Comparison of ENCODE assay signal across 21 cellular contexts in genomic region chr4:19999775-20000414, GRCh38.
"Had no signal": no experiment of that assay in that cellular context is flagged by ENCODE, and none has a peak within 500 bp of the region (broad histone marks: within the 10 kb centered on the region; RNA-seq: fewer than 3 reads in every experiment).

No MANE protein-coding gene starts in this region.

- H3K4me3 Mint-ChIP-seq: naive thymus-derived CD8-positive, alpha-beta T cell; nephron progenitor cell; stimulated activated naive B cell treated with anti-CD40 and anti-IgM and Interleukin-4, amounts not matched to agents 10 μg/mL and 1 μg/mL and 100 μg/mL, for 72 hours; stimulated activated naive CD8-positive, alpha-beta T cell treated with anti-CD3 and anti-CD28 coated beads, Interleukin-15, Interleukin-2, amounts not matched to agents 100 ng/mL and 50 ng/mL, for 24 hours had no signal

- ATAC-seq: gastrocnemius medialis; left ventricle myocardium superior; lower lobe of right lung; naive thymus-derived CD8-positive, alpha-beta T cell; psoas muscle; right cardiac atrium; stimulated activated naive B cell treated with anti-CD40 and anti-IgM and Interleukin-4, amounts not matched to agents 10 μg/mL and 1 μg/mL and 100 μg/mL, for 72 hours had no signal

- H3K27ac ChIP-seq: gastrocnemius medialis, lower lobe of right lung, psoas muscle, thoracic aorta, tibial nerve, upper lobe of left lung had no signal

- H3K9me3 ChIP-seq: gastrocnemius medialis, lower lobe of right lung, psoas muscle, thoracic aorta, tibial nerve, upper lobe of left lung had no signal

- H3K36me3 Mint-ChIP-seq: naive thymus-derived CD8-positive, alpha-beta T cell; stimulated activated naive B cell treated with anti-CD40 and anti-IgM and Interleukin-4, amounts not matched to agents 10 μg/mL and 1 μg/mL and 100 μg/mL, for 72 hours had no signal

- H3K4me3 ChIP-seq: dorsolateral prefrontal cortex, gastrocnemius medialis, lower lobe of right lung, psoas muscle, thoracic aorta, tibial nerve, upper lobe of left lung had no signal

- H3K36me3 ChIP-seq: gastrocnemius medialis, lower lobe of right lung, thoracic aorta, tibial nerve, upper lobe of left lung had no signal

- H3K27me3 ChIP-seq: gastrocnemius medialis, tibial nerve, upper lobe of left lung had no signal

- H3K27ac Mint-ChIP-seq: naive thymus-derived CD8-positive, alpha-beta T cell; nephron progenitor cell; stimulated activated naive B cell treated with anti-CD40 and anti-IgM and Interleukin-4, amounts not matched to agents 10 μg/mL and 1 μg/mL and 100 μg/mL, for 72 hours; stimulated activated naive CD8-positive, alpha-beta T cell treated with anti-CD3 and anti-CD28 coated beads, Interleukin-15, Interleukin-2, amounts not matched to agents 100 ng/mL and 50 ng/mL, for 24 hours had no signal

- H3K4me1 Mint-ChIP-seq: naive thymus-derived CD8-positive, alpha-beta T cell; nephron progenitor cell; stimulated activated naive B cell treated with anti-CD40 and anti-IgM and Interleukin-4, amounts not matched to agents 10 μg/mL and 1 μg/mL and 100 μg/mL, for 72 hours had no signal

- H3K27me3 Mint-ChIP-seq: naive thymus-derived CD8-positive, alpha-beta T cell; stimulated activated naive B cell treated with anti-CD40 and anti-IgM and Interleukin-4, amounts not matched to agents 10 μg/mL and 1 μg/mL and 100 μg/mL, for 72 hours; stimulated activated naive CD8-positive, alpha-beta T cell treated with anti-CD3 and anti-CD28 coated beads, Interleukin-15, Interleukin-2, amounts not matched to agents 100 ng/mL and 50 ng/mL, for 24 hours had no signal

- DNase-seq: effector CD4-positive, alpha-beta T cell; foreskin fibroblast; gastrocnemius medialis; head of caudate nucleus; left ventricle myocardium superior; lower lobe of right lung; naive thymus-derived CD8-positive, alpha-beta T cell; nephron progenitor cell; nucleus accumbens; posterior cingulate gyrus; psoas muscle; right cardiac atrium; small intestine; stimulated activated CD4-positive, alpha-beta T cell treated with anti-CD3 and anti-CD28 coated beads, Interleukin-15, amount 100 ng/mL, for 24 hours; stimulated activated CD4-positive, alpha-beta T cell treated with anti-CD3 and anti-CD28 coated beads, Interleukin-2, amount 100 ng/mL, for 48 hours; stimulated activated naive B cell treated with anti-CD40 and anti-IgM and Interleukin-4, amounts not matched to agents 10 μg/mL and 1 μg/mL and 100 μg/mL, for 72 hours; upper lobe of left lung had no signal

- H3K4me1 ChIP-seq: gastrocnemius medialis, lower lobe of right lung, psoas muscle, tibial nerve, upper lobe of left lung had no signal
